ENCODE assay signal across 18 cellular contexts in genomic region chr11:71888335-71889010, GRCh38. TPM values are rescaled to one million over a fixed set of nuclear protein-coding genes. Genes with fewer than 3 reads are reported as not detected.
"Had no signal": no experiment of that assay in that cellular context is flagged by ENCODE, and none has a peak within 500 bp of the region (broad histone marks: within the 10 kb centered on the region; RNA-seq: fewer than 3 reads in every experiment).

No MANE protein-coding gene starts in this region.

RNA-seq across cellular contexts. Expression of gene DEFB131B, which starts 10.2 kb away (rescaled TPM):
- total RNA-seq: colonic mucosa; dermis blood vessel endothelial cell; endothelial cell of umbilical vein; frontal cortex; glomerular endothelial cell; heart left ventricle; left ventricle myocardium inferior; lower lobe of right lung; naive thymus-derived CD4-positive, alpha-beta T cell; occipital lobe; pancreas; prostate gland; right lobe of liver; suprapubic skin; upper lobe of right lung; vagina had no signal
- polyA plus RNA-seq: endothelial cell of umbilical vein; esophagus; heart left ventricle; naive thymus-derived CD4-positive, alpha-beta T cell; neural cell; pancreas had no signal

RNA-seq across cellular contexts. Expression of gene DEFB108B, which starts 55.5 kb away (rescaled TPM):
- total RNA-seq: colonic mucosa; dermis blood vessel endothelial cell; endothelial cell of umbilical vein; frontal cortex; glomerular endothelial cell; heart left ventricle; left ventricle myocardium inferior; lower lobe of right lung; naive thymus-derived CD4-positive, alpha-beta T cell; occipital lobe; pancreas; prostate gland; right lobe of liver; suprapubic skin; upper lobe of right lung; vagina had no signal
- polyA plus RNA-seq: endothelial cell of umbilical vein; esophagus; heart left ventricle; naive thymus-derived CD4-positive, alpha-beta T cell; neural cell; pancreas had no signal
